8 cellular contexts compared by ENCODE assay signal in the genomic region with DNA sequence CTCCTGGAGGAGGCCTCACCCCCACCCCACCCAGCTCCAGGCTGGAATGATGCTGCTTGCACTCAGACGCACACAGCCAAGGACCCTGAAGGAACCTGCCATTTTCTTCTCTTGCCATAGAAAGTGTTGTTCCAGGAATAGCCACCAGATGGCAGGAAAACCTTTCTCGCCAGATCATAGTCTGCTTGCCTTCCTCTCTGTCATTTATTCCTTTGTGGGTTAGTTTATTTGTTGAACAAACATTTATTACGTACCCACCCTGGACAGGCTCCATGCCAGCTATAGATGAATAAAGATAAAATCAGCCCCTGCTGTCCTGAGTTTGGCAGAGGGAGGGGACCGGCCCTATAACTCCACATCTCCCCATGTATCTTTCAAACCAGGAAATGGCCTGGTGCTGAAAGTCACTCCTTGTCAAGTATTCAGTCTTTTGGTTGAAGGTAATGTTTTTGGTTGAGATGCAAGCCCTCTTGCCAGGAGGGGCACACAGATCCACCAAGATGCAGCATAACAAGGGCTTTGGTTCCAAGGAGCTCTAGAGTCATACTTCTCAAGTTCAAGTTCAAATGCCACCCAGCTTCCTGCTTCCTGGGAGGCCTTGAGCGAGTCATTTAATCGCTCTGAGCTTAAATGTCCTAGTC. TPM values are rescaled to one million over a fixed set of nuclear protein-coding genes. Genes with fewer than 3 reads are reported as not detected.
DNase-seq lines count a peak whose midpoint lies in the region; ATAC-seq and TF ChIP-seq lines count a peak whose summit lies in the region.

No MANE protein-coding gene starts in this region.

- H3K9ac ChIP-seq in BLaER1 treated with 17β-estradiol and CSF1 and Interleukin-3, amounts not matched to agents 10 nM and 100 nM: no peak overlapping the region; a peak in 2 of 22 replicates

- no peaks in the 10 kb centered on the region for H3K27me3 ChIP-seq in BLaER1 treated with 17β-estradiol and CSF1 and Interleukin-3, amounts not matched to agents 10 nM and 100 nM

- H3K27ac Mint-ChIP-seq in memory B cell: no peak overlapping the region

- H3K36me3 ChIP-seq in BLaER1 treated with 17β-estradiol and CSF1 and Interleukin-3, amounts not matched to agents 10 nM and 100 nM: no peaks in the 10 kb centered on the region
- H3K36me3 ChIP-seq in HEK293 (ENCODE audit: control insufficient read depth in 2 of 2, insufficient read depth in 1 of 2, low read length in 2 of 2): no peaks in the 10 kb centered on the region

- ATAC-seq in memory B cell (ENCODE audit: low read depth) (peak; percentile 72), GM18868 (IDR thresholded peaks at IDR 0.05; ENCODE audit: unreplicated experiment) (no peak)

- H3K4me3 Mint-ChIP-seq in memory B cell: no peak overlapping the region

- no peaks in the 10 kb centered on the region for H3K9me3 ChIP-seq in BLaER1 treated with 17β-estradiol and CSF1 and Interleukin-3, amounts not matched to agents 10 nM and 100 nM (replicated peaks in 1 of 11)
- no peaks in the 10 kb centered on the region for H3K9me3 ChIP-seq in HEK293 (ENCODE audit: control insufficient read depth, insufficient read depth, low read depth, low read length)

- no peaks in the 10 kb centered on the region for H3K9me3 Mint-ChIP-seq in memory B cell

- no peaks in the 10 kb centered on the region for H3K36me3 Mint-ChIP-seq in memory B cell

- H3K27ac ChIP-seq in BLaER1 treated with 17β-estradiol and CSF1 and Interleukin-3, amounts not matched to agents 10 nM and 100 nM: peak overlapping the region in 7 of 11 experiments; percentile 14 to 51 (median 39); a peak in 12 of 22 replicates
- H3K27ac ChIP-seq in HEK293 (ENCODE audit: extremely low read depth, low read depth, low read length): no peak overlapping the region

- POLR2A ChIA-PET in HEK293 (lab: Yijun Ruan, JAX): interaction anchor here (0.5 to 1.1 kb wide), 2 partner anchors 136 to 197 kb away, joined by 3 read pairs; a partner anchor contains a TSS

- CTCF ChIA-PET in HEK293 (lab: Yijun Ruan, JAX): interaction anchor here (0.6 to 20.2 kb wide), 46 partner anchors 9 to 581 kb away, joined by 3 to 662 read pairs (median 4); a partner anchor contains a TSS

- peaks cover 5% of the 10 kb centered on the region for H3K4me1 Mint-ChIP-seq in memory B cell

- H3K27me3 Mint-ChIP-seq in memory B cell: no peaks in the 10 kb centered on the region

- 0 out of 22 replicates have a peak overlapping the region, but pooled peaks of 1 of the 11 experiments have one; percentile 0 for H3K4me2 ChIP-seq in BLaER1 treated with 17β-estradiol and CSF1 and Interleukin-3, amounts not matched to agents 10 nM and 100 nM

- H3K4me1 ChIP-seq in BLaER1 treated with 17β-estradiol and CSF1 and Interleukin-3, amounts not matched to agents 10 nM and 100 nM: peaks cover 7 to 25% (median 17%) of the 10 kb centered on the region in 10 experiments
- H3K4me1 ChIP-seq in HEK293 (ENCODE audit: control insufficient read depth, insufficient read depth, low read length): no peaks in the 10 kb centered on the region

- no peak overlapping the region for H3K4me3 ChIP-seq in BLaER1 treated with 17β-estradiol and CSF1 and Interleukin-3, amounts not matched to agents 10 nM and 100 nM
- no peak overlapping the region for H3K4me3 ChIP-seq in HEK293 (ENCODE audit: low read depth, low read length)

- no peaks in the 10 kb centered on the region for H4K20me1 ChIP-seq in BLaER1 treated with 17β-estradiol and CSF1 and Interleukin-3, amounts not matched to agents 10 nM and 100 nM

- peak; percentile 79 to 88 for DNase-seq in NCI-H526 (lab: John Stamatoyannopoulos, UW)
- DNase-seq in activated CD4-positive, alpha-beta T cell treated with anti-CD3 and anti-CD28 coated beads for 4 hours: peak; percentile 46 to 79
- DNase-seq in dermis blood vessel endothelial cell: peak; percentile 84
- peak; percentile 75 to 76 for DNase-seq in memory B cell (ENCODE audit: low spot score in 2 of 2)
- DNase-seq in stimulated activated CD8-positive, alpha-beta memory T cell treated with anti-CD3 and anti-CD28 coated beads, Interleukin-7, amount 100 ng/mL, for 24 hours (ENCODE audit: low read depth): peak; percentile 16

- peak; percentile 79 for TF ChIP-seq CTCF in HEK293 (tag by site-specific recombination; IDR thresholded peaks at IDR 0.05)

TF ChIP-seq in HEK293, 187 proteins besides CTCF, POLR2A, EP300 and RAD21:
- no peak for TF ChIP-seq ZNF23 (tag by site-specific recombination; IDR thresholded peaks at IDR 0.05; ENCODE audit: borderline replicate concordance)
- peak; percentile 85 for TF ChIP-seq ZNF654 (tag by site-specific recombination; IDR thresholded peaks at IDR 0.05; ENCODE audit: low read depth)
- TF ChIP-seq ZIC2 (tag by site-specific recombination; IDR thresholded peaks at IDR 0.05): 0 out of 2 replicates have a peak, but pooled peaks have one; percentile 29
- TF ChIP-seq ZNF24 (tag by site-specific recombination; IDR thresholded peaks at IDR 0.05): 0 out of 2 replicates have a peak, but pooled peaks have one; percentile 42
- TF ChIP-seq ZNF37A (tag by site-specific recombination; IDR thresholded peaks at IDR 0.05): no peak
- peak; percentile 49; the same call in 1 of the 2 replicates for TF ChIP-seq ZNF629 (tag by site-specific recombination; IDR thresholded peaks at IDR 0.05)
- peak; percentile 58; the same call in 1 of the 2 replicates for TF ChIP-seq ZXDB (tag by site-specific recombination; IDR thresholded peaks at IDR 0.05)
- TF ChIP-seq, protein P1, sequence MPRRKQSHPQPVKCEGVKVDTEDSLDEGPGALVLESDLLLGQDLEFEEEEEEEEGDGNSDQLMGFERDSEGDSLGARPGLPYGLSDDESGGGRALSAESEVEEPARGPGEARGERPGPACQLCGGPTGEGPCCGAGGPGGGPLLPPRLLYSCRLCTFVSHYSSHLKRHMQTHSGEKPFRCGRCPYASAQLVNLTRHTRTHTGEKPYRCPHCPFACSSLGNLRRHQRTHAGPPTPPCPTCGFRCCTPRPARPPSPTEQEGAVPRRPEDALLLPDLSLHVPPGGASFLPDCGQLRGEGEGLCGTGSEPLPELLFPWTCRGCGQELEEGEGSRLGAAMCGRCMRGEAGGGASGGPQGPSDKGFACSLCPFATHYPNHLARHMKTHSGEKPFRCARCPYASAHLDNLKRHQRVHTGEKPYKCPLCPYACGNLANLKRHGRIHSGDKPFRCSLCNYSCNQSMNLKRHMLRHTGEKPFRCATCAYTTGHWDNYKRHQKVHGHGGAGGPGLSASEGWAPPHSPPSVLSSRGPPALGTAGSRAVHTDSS (tag by site-specific recombination; IDR thresholded peaks at IDR 0.05): peak; percentile 86
- peak; percentile 70 for TF ChIP-seq ZNF366 (tag by site-specific recombination; conservative IDR thresholded peaks at IDR 0.05)
- peak; percentile 72 for TF ChIP-seq ZNF660 (tag by site-specific recombination; IDR thresholded peaks at IDR 0.05)
- TF ChIP-seq, protein P2, sequence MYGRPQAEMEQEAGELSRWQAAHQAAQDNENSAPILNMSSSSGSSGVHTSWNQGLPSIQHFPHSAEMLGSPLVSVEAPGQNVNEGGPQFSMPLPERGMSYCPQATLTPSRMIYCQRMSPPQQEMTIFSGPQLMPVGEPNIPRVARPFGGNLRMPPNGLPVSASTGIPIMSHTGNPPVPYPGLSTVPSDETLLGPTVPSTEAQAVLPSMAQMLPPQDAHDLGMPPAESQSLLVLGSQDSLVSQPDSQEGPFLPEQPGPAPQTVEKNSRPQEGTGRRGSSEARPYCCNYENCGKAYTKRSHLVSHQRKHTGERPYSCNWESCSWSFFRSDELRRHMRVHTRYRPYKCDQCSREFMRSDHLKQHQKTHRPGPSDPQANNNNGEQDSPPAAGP (tag by site-specific recombination; IDR thresholded peaks at IDR 0.05): no peak
- TF ChIP-seq ZNF140 (tag by site-specific recombination; IDR thresholded peaks at IDR 0.05): no peak
- no peak for TF ChIP-seq ZNF747 (tag by site-specific recombination; IDR thresholded peaks at IDR 0.05)
- peak; percentile 59; the same call in 1 of the 2 replicates for TF ChIP-seq GLIS1 (tag by site-specific recombination; IDR thresholded peaks at IDR 0.05)
- 0 out of 2 replicates have a peak, but pooled peaks have one; percentile 29 for TF ChIP-seq ZNF2 (tag by site-specific recombination; IDR thresholded peaks at IDR 0.05)
- peak; percentile 16; the same call in 1 of the 2 replicates for TF ChIP-seq ZBTB20 (tag by site-specific recombination; IDR thresholded peaks at IDR 0.05)
- TF ChIP-seq ZBTB17 (tag by site-specific recombination; IDR thresholded peaks at IDR 0.05): peak; percentile 56

RNA-seq across cellular contexts. Expression of a gene that starts 7.0 kb away (rescaled TPM):
- total RNA-seq in dermis blood vessel endothelial cell: 5.1 and 5.8 TPM in 2 replicates

RNA-seq across cellular contexts. Expression of a gene that starts 52.8 kb away (rescaled TPM):
- 0.51 and 0.84 TPM in 2 replicates for total RNA-seq in dermis blood vessel endothelial cell

Comparison
In these comparisons a context has a peak if more than half of its experiments do, and no peak if none do; other contexts are left out.
1. DNase-seq: peak in every context shown above with its lines; median percentile 84 in dermis blood vessel endothelial cell; 84 in NCI-H526; 76 in memory B cell; 62 in activated CD4-positive, alpha-beta T cell treated with anti-CD3 and anti-CD28 coated beads for 4 hours; 16 in stimulated activated CD8-positive, alpha-beta memory T cell treated with anti-CD3 and anti-CD28 coated beads, Interleukin-7, amount 100 ng/mL, for 24 hours.